ENCODE assay signal across 8 cellular contexts in genomic region chr6:33424855-33425667, GRCh38. TPM values are rescaled to one million over a fixed set of nuclear protein-coding genes. Genes with fewer than 3 reads are reported as not detected.
A peak's percentile ranks its signal among the peaks of the same experiment; 100 is the strongest.
DNase-seq lines count a peak whose midpoint lies in the region; ATAC-seq and TF ChIP-seq lines count a peak whose summit lies in the region.

No MANE protein-coding gene starts in this region.

- H3K4me1 ChIP-seq in testis: peaks cover 40% of the 10 kb centered on the region

- H3K9me3 ChIP-seq in testis: no peaks in the 10 kb centered on the region

- intact Hi-C loops in testis (cut with DNase I; ENCODE audit: low total_unique reads): no loop called here

- H3K27me3 ChIP-seq in kidney epithelial cell (ENCODE audit: control insufficient read depth, insufficient read depth, low read length): no peaks in the 10 kb centered on the region
- H3K27me3 ChIP-seq in testis: no peaks in the 10 kb centered on the region

- DNase-seq in DMS53 (lab: John Stamatoyannopoulos, UW) (peak; percentile 58), DMS53 treated with DMSO at 0.1 percent for 48 hours (lab: John Stamatoyannopoulos, UW; ENCODE audit: unreplicated experiment) (no peak), kidney epithelial cell (ENCODE audit: low read depth) (no peak), testis (no peak), GOT3 (lab: John Stamatoyannopoulos, UW) (no peak), HEK293T (ENCODE audit: extremely low spot score) (no peak)

- H3K36me3 ChIP-seq in kidney epithelial cell (ENCODE audit: control insufficient read depth, insufficient read depth, low read length): no peaks in the 10 kb centered on the region
- H3K36me3 ChIP-seq in testis (ENCODE audit: low read depth, missing control alignments): no peaks in the 10 kb centered on the region

- 12 to 18% (median 14%) methylated on average over 12 of the region's 12 CpGs for WGBS in adipose tissue, 3 donors
- WGBS in testis, 2 donors: 5 to 7% methylated on average over 12 of the region's 12 CpGs

- no peak for ATAC-seq in HG02798 (IDR thresholded peaks at IDR 0.05; ENCODE audit: poor library complexity, unreplicated experiment)

- peak overlapping the region; percentile 59 for H3K4me3 ChIP-seq in kidney epithelial cell (ENCODE audit: low read depth, low read length)
- peak overlapping the region; percentile 46 to 83 for H3K4me3 ChIP-seq in testis

- no peak for TF ChIP-seq POLR2A in testis (IDR thresholded peaks at IDR 0.05)

- peak overlapping the region; percentile 86 for H3K27ac ChIP-seq in adipose tissue (ENCODE audit: low read depth, low read length)
- peak overlapping the region; percentile 86 to 97 for H3K27ac ChIP-seq in testis

- POLR2A ChIA-PET in HEK293T (lab: Yijun Ruan, JAX): interaction anchor here (0.8 to 1.7 kb wide), 8 partner anchors 10 to 453 kb away, joined by 3 to 6 read pairs (median 4); partner anchors contain the start of genes RPS18 and VPS52

- TF ChIP-seq CTCF in kidney epithelial cell (IDR thresholded peaks at IDR 0.05; ENCODE audit: insufficient read depth, low read length, poor library complexity, severe bottlenecking) (no peak), testis (IDR thresholded peaks at IDR 0.05) (no peak)

- CTCF ChIA-PET in HEK293T (lab: Yijun Ruan, JAX): interaction anchor here (0.6 to 1.6 kb wide), 4 partner anchors 29 to 662 kb away, joined by 3 to 4 read pairs (median 3); partner anchors contain the start of gene ZBTB9

TF ChIP-seq in HEK293T, 16 proteins besides CTCF, POLR2A, EP300 and RAD21:
- no peak for TF ChIP-seq HDGF (IDR thresholded peaks at IDR 0.05; ENCODE audit: borderline replicate concordance)
- TF ChIP-seq ZNF384 (IDR thresholded peaks at IDR 0.05): no peak
- TF ChIP-seq LEF1 (IDR thresholded peaks at IDR 0.05; ENCODE audit: borderline replicate concordance): no peak
- TF ChIP-seq FOXM1 (IDR thresholded peaks at IDR 0.05; ENCODE audit: borderline replicate concordance): no peak
- TF ChIP-seq PKNOX1 (IDR thresholded peaks at IDR 0.05): no peak
- no peak for TF ChIP-seq SUZ12 (IDR thresholded peaks at IDR 0.05)
- no peak for TF ChIP-seq L3MBTL2 (conservative IDR thresholded peaks at IDR 0.05)
- no peak for TF ChIP-seq TARDBP (IDR thresholded peaks at IDR 0.05)
- no peak for TF ChIP-seq ELF4 (IDR thresholded peaks at IDR 0.05)
- TF ChIP-seq CTBP1 (IDR thresholded peaks at IDR 0.05; ENCODE audit: borderline replicate concordance): no peak
- no peak for TF ChIP-seq FOXK2 (IDR thresholded peaks at IDR 0.05)
- TF ChIP-seq FOXA1 (IDR thresholded peaks at IDR 0.05): no peak
- TF ChIP-seq NFRKB (IDR thresholded peaks at IDR 0.05): no peak
- no peak for TF ChIP-seq SP1 (IDR thresholded peaks at IDR 0.05)
- no peak for TF ChIP-seq BHLHE40 (IDR thresholded peaks at IDR 0.05; ENCODE audit: borderline replicate concordance)
- TF ChIP-seq ARNT (IDR thresholded peaks at IDR 0.05): no peak

RNA-seq across cellular contexts. Expression of gene SYNGAP1, which starts 5.2 kb away (rescaled TPM):
- polyA plus RNA-seq in adipose tissue (10 to 100 TPM in 1 of 3 donors, 1 to 10 TPM in 2; 4.2 to 16.1 (median 7.2) TPM), testis (ENCODE audit: insufficient read depth, low read depth, low replicate concordance) (31.5 TPM)
- total RNA-seq in kidney epithelial cell (3.3 and 4.2 TPM in 2 replicates), testis (10 to 100 TPM; 29.4 to 43.9 TPM)

RNA-seq across cellular contexts. Expression of gene CUTA, which starts 7.2 kb away (rescaled TPM):
- polyA plus RNA-seq in adipose tissue: 100 to 1,000 TPM; 123 to 153 (median 148) TPM
- total RNA-seq in kidney epithelial cell: 226 and 227 TPM in 2 replicates
- 100 to 1,000 TPM; 139 to 146 TPM for total RNA-seq in testis
- polyA plus RNA-seq in testis (ENCODE audit: insufficient read depth, low read depth, low replicate concordance): 132 TPM

RNA-seq across cellular contexts. Expression of gene PHF1, which starts 14.2 kb away (rescaled TPM):
- polyA plus RNA-seq in adipose tissue (100 to 1,000 TPM in 1 of 3 donors, 10 to 100 TPM in 2; 52.3 to 106 (median 73.9) TPM), testis (ENCODE audit: insufficient read depth, low read depth, low replicate concordance) (216 TPM)
- total RNA-seq in kidney epithelial cell (27.9 and 28.0 TPM in 2 replicates), testis (100 to 1,000 TPM; 184 to 218 TPM)

RNA-seq across cellular contexts. Expression of gene ZBTB9, which starts 29.3 kb away (rescaled TPM):
- 1 to 10 TPM in 2 of 3 donors, under 1 TPM in 1; 0.79 to 3.1 (median 1.8) TPM for polyA plus RNA-seq in adipose tissue
- total RNA-seq in kidney epithelial cell: 7.4 and 7.6 TPM in 2 replicates
- total RNA-seq in testis: 10 to 100 TPM; 15.2 to 15.7 TPM
- 16.9 TPM for polyA plus RNA-seq in testis (ENCODE audit: insufficient read depth, low read depth, low replicate concordance)

RNA-seq across cellular contexts. Expression of gene KIFC1, which starts 33.4 kb away (rescaled TPM):
- under 1 TPM; 0.55 to 0.56 (median 0.56) TPM for polyA plus RNA-seq in adipose tissue
- total RNA-seq in kidney epithelial cell: 8.4 and 10.3 TPM in 2 replicates
- 10 to 100 TPM; 19.8 to 22.5 TPM for total RNA-seq in testis
- polyA plus RNA-seq in testis (ENCODE audit: insufficient read depth, low read depth, low replicate concordance): 20.2 TPM
